ENCODE assay signal across 9 cellular contexts in the genomic region with DNA sequence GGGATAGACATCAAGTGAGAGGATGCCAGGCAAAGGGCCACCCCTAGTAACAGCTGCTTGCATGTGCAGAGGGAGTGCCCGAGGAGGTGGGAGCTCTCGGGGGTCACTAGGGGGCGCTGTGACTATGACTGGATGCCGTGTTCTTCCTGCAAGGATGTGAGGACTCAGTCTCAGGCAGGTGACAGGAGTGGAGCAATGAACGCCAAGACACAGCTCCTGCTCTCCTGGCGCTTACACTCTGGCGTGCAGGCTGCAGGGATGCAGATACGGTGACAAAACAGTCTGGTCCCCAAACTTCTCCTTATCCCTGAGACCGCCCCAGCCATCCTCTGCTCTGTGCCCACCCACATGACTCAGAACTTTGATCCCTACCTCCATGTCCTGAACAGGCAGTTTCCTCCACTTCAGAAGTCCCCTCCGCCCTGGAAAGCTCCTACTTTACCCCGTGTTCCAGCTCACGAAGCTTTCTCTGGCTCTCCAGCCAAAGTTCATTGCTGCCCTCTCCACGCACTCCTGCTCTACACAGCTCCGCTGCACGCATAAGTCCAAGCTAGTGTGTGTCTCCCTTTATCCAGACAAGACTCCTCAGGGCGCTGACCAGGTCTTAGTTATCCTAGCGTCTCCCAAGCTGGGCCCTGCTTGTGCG. TPM values are rescaled to one million over a fixed set of nuclear protein-coding genes. Genes with fewer than 3 reads are reported as not detected.
A peak's percentile ranks its signal among the peaks of the same experiment; 100 is the strongest.
DNase-seq lines count a peak whose midpoint lies in the region; ATAC-seq and TF ChIP-seq lines count a peak whose summit lies in the region.
"Had no signal": no experiment of that assay in that cellular context is flagged by ENCODE, and none has a peak within 500 bp of the region (broad histone marks: within the 10 kb centered on the region; RNA-seq: fewer than 3 reads in every experiment).

No MANE protein-coding gene starts in this region.

- no peak overlapping the region for H3K4me3 Mint-ChIP-seq in Calu3 (ENCODE audit: low read depth, unreplicated experiment)
- no peak overlapping the region for H3K4me3 Mint-ChIP-seq in activated CD4-positive, alpha-beta T cell treated with anti-CD3 and anti-CD28 coated beads, Interleukin-2, amount 10 ng/mL, durations not matched to agents 7 days and 5 days

- no peak overlapping the region for H3K4me3 ChIP-seq in HCT116 (replicated peaks in 1 of 2; ENCODE audit: low read depth in 1 of 2, low read length in 2 of 2)
- H3K4me3 ChIP-seq in lung = no peak overlapping the region

- no peaks in the 10 kb centered on the region for H4K20me1 ChIP-seq in HCT116 (ENCODE audit: insufficient read depth)

- H3K79me2 ChIP-seq in HCT116 (ENCODE audit: insufficient read depth, low read length) = no peaks in the 10 kb centered on the region

- DNase-seq in Calu3 (peak; percentile 89), HCT116 (ENCODE audit: low read depth, low spot score) (peak; percentile 73), NCI-H524 treated with DMSO at 0.1 percent for 48 hours (lab: John Stamatoyannopoulos, UW) (peak; percentile 34), dedifferentiated amniotic fluid mesenchymal stem cell (ENCODE audit: extremely low spot score) (peak; percentile 27), lung (ENCODE audit: low spot score) (peak; percentile 80)
- peak; percentile 89 for DNase-seq in activated CD4-positive, alpha-beta T cell treated with anti-CD3 and anti-CD28 coated beads, Interleukin-2, amount 10 ng/mL, durations not matched to agents 7 days and 5 days
- DNase-seq in stimulated activated CD8-positive, alpha-beta memory T cell treated with anti-CD3 and anti-CD28 coated beads, Interleukin-12 subunit alpha, Interleukin-12 subunit beta, amount 100 ng/mL, for 24 hours (ENCODE audit: extremely low read depth) = peak; percentile 59

- no peaks in the 10 kb centered on the region for H3K9me3 Mint-ChIP-seq in Calu3 (ENCODE audit: low read depth, unreplicated experiment)
- no peaks in the 10 kb centered on the region for H3K9me3 Mint-ChIP-seq in activated CD4-positive, alpha-beta T cell treated with anti-CD3 and anti-CD28 coated beads, Interleukin-2, amount 10 ng/mL, durations not matched to agents 7 days and 5 days

- H3K27me3 ChIP-seq in HCT116 (ENCODE audit: insufficient read depth, low read length) (no peaks in the 10 kb centered on the region), lung (ENCODE audit: control insufficient read depth, insufficient read depth) (no peaks in the 10 kb centered on the region)

- RAD21 ChIA-PET in HCT116 (lab: Charles Lee; ENCODE audit: low non-redundant PET in 1 of 2, low total read pairs in 2 of 2, uncharacterized antibody in 2 of 2, unreplicated experiment in 2 of 2) = interaction anchor here (0.6 to 4.0 kb wide), 8 partner anchors 14 to 180 kb away, joined by 3 to 29 read pairs (median 11); partner anchors contain the start of genes RHOV (in 2 of the 2) and VPS18 (in 2 of the 2)

- no peaks in the 10 kb centered on the region for H3K9me2 ChIP-seq in HCT116 (ENCODE audit: insufficient read depth)

- no peak overlapping the region for H3K4me2 ChIP-seq in HCT116 (ENCODE audit: low read length)

- peak; percentile 48 for TF ChIP-seq CTCF in Calu3 (IDR thresholded peaks at IDR 0.05; ENCODE audit: unreplicated experiment)
- peak; percentile 82 to 94 (median 94) for TF ChIP-seq CTCF in HCT116 (IDR thresholded peaks at IDR 0.05 in 2 of 3, conservative IDR thresholded peaks at IDR 0.05 in 1 of 3; ENCODE audit: borderline replicate concordance in 1 of 3, insufficient read depth in 1 of 3, low read depth in 2 of 3, low read length in 2 of 3)
- TF ChIP-seq CTCF in lung (IDR thresholded peaks at IDR 0.05; ENCODE audit: control extremely low read depth, extremely low read depth) = peak; percentile 47

- TF ChIP-seq POLR2A in HCT116 (IDR thresholded peaks at IDR 0.05; ENCODE audit: borderline replicate concordance, extremely low read depth, insufficient read depth, insufficient read length) = no peak

- no peak overlapping the region for H3K9ac ChIP-seq in HCT116 (ENCODE audit: low read length)

- peaks cover 17% of the 10 kb centered on the region for H3K4me1 Mint-ChIP-seq in Calu3 (ENCODE audit: low read depth, unreplicated experiment)
- peaks cover 19% of the 10 kb centered on the region for H3K4me1 Mint-ChIP-seq in activated CD4-positive, alpha-beta T cell treated with anti-CD3 and anti-CD28 coated beads, Interleukin-2, amount 10 ng/mL, durations not matched to agents 7 days and 5 days

- peaks cover 11 to 17% of the 10 kb centered on the region in 2 experiments; a peak in 3 of 4 replicates for H3K36me3 ChIP-seq in HCT116 (ENCODE audit: control insufficient read depth in 1 of 2, insufficient read depth in 2 of 2, low read length in 2 of 2)
- H3K36me3 ChIP-seq in lung (ENCODE audit: control insufficient read depth in 2 of 2, insufficient read depth in 2 of 2, low read length in 2 of 2) = peaks cover 0 to 12% of the 10 kb centered on the region in 2 donors

- H3K27me3 Mint-ChIP-seq in Calu3 (ENCODE audit: unreplicated experiment) = no peaks in the 10 kb centered on the region
- peaks cover 8% of the 10 kb centered on the region for H3K27me3 Mint-ChIP-seq in activated CD4-positive, alpha-beta T cell treated with anti-CD3 and anti-CD28 coated beads, Interleukin-2, amount 10 ng/mL, durations not matched to agents 7 days and 5 days

- H3K9me3 ChIP-seq in HCT116 (ENCODE audit: control insufficient read depth in 1 of 2, insufficient read depth in 1 of 2, low read depth in 1 of 2, low read length in 2 of 2) (no peaks in the 10 kb centered on the region), lung (ENCODE audit: control insufficient read depth in 2 of 2, insufficient read depth in 1 of 2, low read length in 1 of 2) (no peaks in the 10 kb centered on the region)

- H3K4me1 ChIP-seq in HCT116 (ENCODE audit: control insufficient read depth in 1 of 2, insufficient read depth in 2 of 2, low read length in 2 of 2) (peaks cover 16 to 26% of the 10 kb centered on the region in 2 experiments), lung (ENCODE audit: control insufficient read depth in 2 of 2, insufficient read depth in 2 of 2, low read length in 2 of 2) (peaks cover 0 to 4% of the 10 kb centered on the region in 2 donors)

- no peak overlapping the region for H2AFZ ChIP-seq in HCT116 (ENCODE audit: low read depth, low read length, poor library complexity, severe bottlenecking)

- ATAC-seq in HCT116 (peak; percentile 84), lung (ENCODE audit: insufficient read depth, low FRiP score) (peak; percentile 57), HG02884 (IDR thresholded peaks at IDR 0.05; ENCODE audit: unreplicated experiment) (no peak)

- H3K27ac Mint-ChIP-seq in Calu3 (ENCODE audit: unreplicated experiment) = peak overlapping the region; percentile 63
- H3K27ac Mint-ChIP-seq in activated CD4-positive, alpha-beta T cell treated with anti-CD3 and anti-CD28 coated beads, Interleukin-2, amount 10 ng/mL, durations not matched to agents 7 days and 5 days = no peak overlapping the region

- BruUV-seq in Calu3 (replicated peaks; lab: Mats Ljungman, UMichigan) (no TSS peak), HCT116 (replicated peaks; lab: Mats Ljungman, UMichigan) (no TSS peak)

- no peak overlapping the region for H3K27ac ChIP-seq in HCT116 (ENCODE audit: low read depth, low read length)
- H3K27ac ChIP-seq in lung (ENCODE audit: low read depth in 1 of 2, low read length in 1 of 2) = no peak overlapping the region

- peaks cover 27% of the 10 kb centered on the region for H3K36me3 Mint-ChIP-seq in Calu3 (ENCODE audit: insufficient read depth, unreplicated experiment)
- H3K36me3 Mint-ChIP-seq in activated CD4-positive, alpha-beta T cell treated with anti-CD3 and anti-CD28 coated beads, Interleukin-2, amount 10 ng/mL, durations not matched to agents 7 days and 5 days (ENCODE audit: low read depth) = no peaks in the 10 kb centered on the region

- intact Hi-C loops in Calu3 (cut with micrococcal nuclease; ENCODE audit: unreplicated experiment) (loop anchor here (1.0 kb wide), 1 partner anchor 33 kb away; no protein-coding TSS in a partner anchor), HCT116 (cut with micrococcal nuclease) (no loop called here)

- CTCF ChIA-PET in Calu3 (lab: Charles Lee) = interaction anchor here (0.5 to 5.8 kb wide), 8 partner anchors 13 to 319 kb away, joined by 3 to 95 read pairs (median 14); partner anchors contain the start of genes RHOV and VPS18
- CTCF ChIA-PET in HCT116 (lab: Charles Lee) = interaction anchor here (0.5 to 6.2 kb wide), 21 partner anchors 10 to 326 kb away, joined by 3 to 166 read pairs (median 7); partner anchors contain the start of genes DNAJC17, PPP1R14D, RAD51 and RHOV
- CTCF ChIA-PET in activated CD4-positive, alpha-beta T cell treated with anti-CD3 and anti-CD28 coated beads, Interleukin-2, amount 10 ng/mL, durations not matched to agents 7 days and 5 days (lab: Charles Lee) = interaction anchor here (0.6 to 8.9 kb wide), 21 partner anchors 8 to 327 kb away, joined by 3 to 165 read pairs (median 4); partner anchors contain the start of genes DNAJC17, SPINT1, VPS18 and ZFYVE19

- WGBS in lung, 2 donors = 47% methylated on average over 18 of the region's 18 CpGs

- TF ChIP-seq RAD21 in HCT116 (IDR thresholded peaks at IDR 0.05; ENCODE audit: low read depth) = peak; percentile 74

- POLR2A ChIA-PET in HCT116 (lab: Charles Lee) = interaction anchor here (0.9 to 3.6 kb wide), 6 partner anchors 11 to 35 kb away, joined by 3 to 34 read pairs (median 18); partner anchors contain the start of genes RHOV and VPS18
- POLR2A ChIA-PET in activated CD4-positive, alpha-beta T cell treated with anti-CD3 and anti-CD28 coated beads, Interleukin-2, amount 10 ng/mL, durations not matched to agents 7 days and 5 days (lab: Charles Lee) = interaction anchor here (2.6 kb wide), 1 partner anchor 35 kb away, joined by 15 read pairs; the partner anchor contains the start of gene VPS18

RNA-seq across cellular contexts. Expression of gene RHOV, which starts 14.7 kb away (rescaled TPM):
- 4.2 and 4.9 TPM in 2 replicates for total RNA-seq in Calu3 (2022)
- 6.0 TPM for total RNA-seq in HCT116 (2021; ENCODE audit: unreplicated experiment)
- polyA plus RNA-seq in HCT116 (2012) = 4.2 and 4.5 TPM in 2 replicates
- not detected for total RNA-seq in activated CD4-positive, alpha-beta T cell treated with anti-CD3 and anti-CD28 coated beads, Interleukin-2, amount 10 ng/mL, durations not matched to agents 7 days and 5 days
- total RNA-seq in lung = 1 to 10 TPM; 2.1 to 8.5 TPM
- 1 to 10 TPM; 3.2 to 5.3 TPM for polyA plus RNA-seq in lung

RNA-seq across cellular contexts. Expression of gene SPINT1, which starts 15.5 kb away (rescaled TPM):
- 93.7 and 98.4 TPM in 2 replicates for total RNA-seq in Calu3 (2022)
- 123 TPM for total RNA-seq in HCT116 (2021; ENCODE audit: unreplicated experiment)
- polyA plus RNA-seq in HCT116 (2012) = 142 and 165 TPM in 2 replicates
- 1 to 10 TPM; 1.7 to 2.9 TPM for total RNA-seq in activated CD4-positive, alpha-beta T cell treated with anti-CD3 and anti-CD28 coated beads, Interleukin-2, amount 10 ng/mL, durations not matched to agents 7 days and 5 days
- total RNA-seq in lung = 100 to 1,000 TPM; 118 to 136 TPM
- 10 to 100 TPM; 47.1 to 82.1 TPM for polyA plus RNA-seq in lung

RNA-seq across cellular contexts. Expression of gene PPP1R14D, which starts 30.8 kb away (rescaled TPM):
- total RNA-seq in Calu3 (2022) (0.51 and 1.7 TPM in 2 replicates), HCT116 (2021; ENCODE audit: unreplicated experiment) (not detected), lung (not detected)
- polyA plus RNA-seq in HCT116 (2012) = 0.09 TPM in 1 of 2 replicates, not detected in the other
- total RNA-seq in activated CD4-positive, alpha-beta T cell treated with anti-CD3 and anti-CD28 coated beads, Interleukin-2, amount 10 ng/mL, durations not matched to agents 7 days and 5 days = not detected
- under 1 TPM in 1 of 2 donors, not detected in 1; 0.22 TPM for polyA plus RNA-seq in lung
- total RNA-seq: T-helper 2 cell treated with Interferon-gamma antibody and Interleukin-4, amounts not matched to agents 100 ng/mL and 5 ng/mL, for 36 hours had no signal

RNA-seq across cellular contexts. Expression of gene VPS18, which starts 34.9 kb away (rescaled TPM):
- 14.3 and 16.6 TPM in 2 replicates for total RNA-seq in Calu3 (2022)
- total RNA-seq in HCT116 (2021; ENCODE audit: unreplicated experiment) = 16.9 TPM
- polyA plus RNA-seq in HCT116 (2012) = 9.3 and 10.0 TPM in 2 replicates
- total RNA-seq in activated CD4-positive, alpha-beta T cell treated with anti-CD3 and anti-CD28 coated beads, Interleukin-2, amount 10 ng/mL, durations not matched to agents 7 days and 5 days = 10 to 100 TPM; 16.2 to 16.6 TPM
- total RNA-seq in lung = 10 to 100 TPM; 19.0 to 31.5 TPM
- polyA plus RNA-seq in lung = 10 to 100 TPM; 16.1 to 23.3 TPM

RNA-seq across cellular contexts. Expression of gene DNAJC17, which starts 52.1 kb away (rescaled TPM):
- total RNA-seq in Calu3 (2022) = 15.2 and 17.4 TPM in 2 replicates
- 36.1 TPM for total RNA-seq in HCT116 (2021; ENCODE audit: unreplicated experiment)
- polyA plus RNA-seq in HCT116 (2012) = 37.1 and 40.5 TPM in 2 replicates
- 10 to 100 TPM; 42.2 to 44.3 TPM for total RNA-seq in activated CD4-positive, alpha-beta T cell treated with anti-CD3 and anti-CD28 coated beads, Interleukin-2, amount 10 ng/mL, durations not matched to agents 7 days and 5 days
- 10 to 100 TPM; 36.5 to 39.8 TPM for total RNA-seq in lung
- polyA plus RNA-seq in lung = 10 to 100 TPM; 48.3 to 76.5 TPM

Comparison
In these comparisons a context has a peak if more than half of its experiments do, and no peak if none do; other contexts are left out.
1. DNase-seq: peak in every context shown above with its lines; median percentile 89 in Calu3; 89 in activated CD4-positive, alpha-beta T cell treated with anti-CD3 and anti-CD28 coated beads, Interleukin-2, amount 10 ng/mL, durations not matched to agents 7 days and 5 days; 80 in lung; 73 in HCT116; 59 in stimulated activated CD8-positive, alpha-beta memory T cell treated with anti-CD3 and anti-CD28 coated beads, Interleukin-12 subunit alpha, Interleukin-12 subunit beta, amount 100 ng/mL, for 24 hours; 34 in NCI-H524 treated with DMSO at 0.1 percent for 48 hours; 27 in dedifferentiated amniotic fluid mesenchymal stem cell.
2. RNA of gene SPINT1, which starts 15.5 kb away (total RNA-seq): 118 to 136 TPM in lung, 123 TPM in HCT116 (single experiment) and 93.7 to 98.4 TPM in Calu3; 1.7 to 2.9 TPM in activated CD4-positive, alpha-beta T cell treated with anti-CD3 and anti-CD28 coated beads, Interleukin-2, amount 10 ng/mL, durations not matched to agents 7 days and 5 days; every median in the first group is over 10 times any median in the second.
3. Peak in every context shown above with its lines, with median percentiles within 50 percentile points of each other: CTCF ChIP-seq.